Comparison of ENCODE assay signal across 8 cellular contexts in genomic region chr3:114383875-114384557, GRCh38.
A peak's percentile ranks its signal among the peaks of the same experiment; 100 is the strongest.
DNase-seq lines count a peak whose midpoint lies in the region; ATAC-seq, FAIRE-seq and TF ChIP-seq lines count a peak whose summit lies in the region.

No MANE protein-coding gene starts in this region.

- TF ChIP-seq CTCF in left lung (IDR thresholded peaks at IDR 0.05) = peak; percentile 83 to 89

- H3K27me3 ChIP-seq in left lung = no peaks in the 10 kb centered on the region

- peaks cover 0 to 26% of the 10 kb centered on the region in 2 donors for H3K36me3 ChIP-seq in left lung

- H3K9me3 ChIP-seq in left lung = no peaks in the 10 kb centered on the region

- peak overlapping the region; percentile 58 to 81 for H3K27ac ChIP-seq in left lung

- H3K4me1 ChIP-seq in left lung = peaks cover 0 to 11% of the 10 kb centered on the region in 2 donors

- peak; percentile 95 for ATAC-seq in GM18498 (IDR thresholded peaks at IDR 0.05; ENCODE audit: unreplicated experiment)
- peak; percentile 96 for ATAC-seq in HG02981 (IDR thresholded peaks at IDR 0.05; ENCODE audit: unreplicated experiment)
- ATAC-seq in left lung = peak; percentile 98

- FAIRE-seq in colon (lab: Jason Lieb, UNC) = peak; percentile 61

- intact Hi-C loops in left lung (cut with DNase I) = no loop called here

- H3K4me3 ChIP-seq in left lung = peak overlapping the region; percentile 7 to 26

- DNase-seq in A172 (ENCODE audit: low spot score) (peak; percentile 86), NCI-H2196 (lab: John Stamatoyannopoulos, UW; ENCODE audit: unreplicated experiment) (peak; percentile 92), left lung (peak; percentile 68 to 82)
- DNase-seq in activated CD4-positive, alpha-beta T cell treated with anti-CD3 and anti-CD28 coated beads for 4 hours = peak; percentile 55 to 69
- peak; percentile 36 for DNase-seq in stimulated activated CD4-positive, alpha-beta T cell treated with anti-CD3 and anti-CD28 coated beads, Interleukin-2, amount 100 ng/mL, for 4 hours (ENCODE audit: low read depth)

Comparison
In these comparisons a context has a peak if more than half of its experiments do, and no peak if none do; other contexts are left out.
1. Peak in every context shown above with its lines: DNase-seq, ATAC-seq, H3K4me3 ChIP-seq and H3K27ac ChIP-seq.
2. DNase-seq: peak in every context shown above with its lines; median percentile 92 in NCI-H2196; 86 in A172; 75 in left lung; 62 in activated CD4-positive, alpha-beta T cell treated with anti-CD3 and anti-CD28 coated beads for 4 hours; 36 in stimulated activated CD4-positive, alpha-beta T cell treated with anti-CD3 and anti-CD28 coated beads, Interleukin-2, amount 100 ng/mL, for 4 hours.